In genomic region chrX:78106651-78106986, GRCh38 we compare ENCODE assay signal across 8 cellular contexts. TPM values are rescaled to one million over a fixed set of nuclear protein-coding genes. Genes with fewer than 3 reads are reported as not detected.
DNase-seq lines count a peak whose midpoint lies in the region; ATAC-seq and TF ChIP-seq lines count a peak whose summit lies in the region.

No MANE protein-coding gene starts in this region.

- H3K4me3 ChIP-seq in SK-N-MC (peak overlapping the region; percentile 88), fibroblast of villous mesenchyme (ENCODE audit: low read depth, low read length) (peak overlapping the region; percentile 95)

- H3K36me3 ChIP-seq in SK-N-MC (ENCODE audit: insufficient read depth, low read length): peaks cover 41% of the 10 kb centered on the region

- peak overlapping the region; percentile 90 for H3K27ac Mint-ChIP-seq in activated CD8-positive, alpha-beta memory T cell treated with anti-CD3 and anti-CD28 coated beads, Interleukin-2, amount 10 ng/mL, durations not matched to agents 7 days and 5 days
- H3K27ac Mint-ChIP-seq in stimulated activated naive B cell treated with anti-CD40 and anti-IgM and Interleukin-4, amounts not matched to agents 10 μg/mL and 1 μg/mL and 100 μg/mL, for 72 hours: no peak overlapping the region

- no peaks in the 10 kb centered on the region for H3K27me3 Mint-ChIP-seq in activated CD8-positive, alpha-beta memory T cell treated with anti-CD3 and anti-CD28 coated beads, Interleukin-2, amount 10 ng/mL, durations not matched to agents 7 days and 5 days
- H3K27me3 Mint-ChIP-seq in stimulated activated naive B cell treated with anti-CD40 and anti-IgM and Interleukin-4, amounts not matched to agents 10 μg/mL and 1 μg/mL and 100 μg/mL, for 72 hours: no peaks in the 10 kb centered on the region

- no peak for TF ChIP-seq CTCF in fibroblast of villous mesenchyme (IDR thresholded peaks at IDR 0.05; ENCODE audit: insufficient read depth, low read depth, low read length)

- H3K4me1 Mint-ChIP-seq in activated CD8-positive, alpha-beta memory T cell treated with anti-CD3 and anti-CD28 coated beads, Interleukin-2, amount 10 ng/mL, durations not matched to agents 7 days and 5 days: peaks cover 52% of the 10 kb centered on the region
- H3K4me1 Mint-ChIP-seq in stimulated activated naive B cell treated with anti-CD40 and anti-IgM and Interleukin-4, amounts not matched to agents 10 μg/mL and 1 μg/mL and 100 μg/mL, for 72 hours: peaks cover 8 to 29% of the 10 kb centered on the region in 2 donors

- DNase-seq in activated CD8-positive, alpha-beta memory T cell treated with anti-CD3 and anti-CD28 coated beads, Interleukin-2, amount 10 ng/mL, durations not matched to agents 7 days and 5 days: no peak
- no peak for DNase-seq in activated CD8-positive, alpha-beta memory T cell treated with anti-CD3 and anti-CD28 coated beads, Interleukin-2, amount 50 U/mL, for 48 hours
- DNase-seq in SK-N-MC (ENCODE audit: low read depth, low spot score) (no peak), fibroblast of villous mesenchyme (ENCODE audit: low read depth) (no peak), activated gamma-delta T cell (lab: John Stamatoyannopoulos, UW) (no peak), NCI-H2171 (lab: John Stamatoyannopoulos, UW) (no peak), hepatic stellate cell (ENCODE audit: low spot score) (no peak)
- DNase-seq in stimulated activated naive B cell treated with anti-CD40 and anti-IgM and Interleukin-4, amounts not matched to agents 10 μg/mL and 1 μg/mL and 100 μg/mL, for 72 hours: no peak

- peak overlapping the region; percentile 95 for H3K4me3 Mint-ChIP-seq in activated CD8-positive, alpha-beta memory T cell treated with anti-CD3 and anti-CD28 coated beads, Interleukin-2, amount 10 ng/mL, durations not matched to agents 7 days and 5 days
- peak overlapping the region; percentile 89 to 91 for H3K4me3 Mint-ChIP-seq in stimulated activated naive B cell treated with anti-CD40 and anti-IgM and Interleukin-4, amounts not matched to agents 10 μg/mL and 1 μg/mL and 100 μg/mL, for 72 hours

- H3K36me3 Mint-ChIP-seq in activated CD8-positive, alpha-beta memory T cell treated with anti-CD3 and anti-CD28 coated beads, Interleukin-2, amount 10 ng/mL, durations not matched to agents 7 days and 5 days: peaks cover 58% of the 10 kb centered on the region
- peaks cover 20 to 31% of the 10 kb centered on the region in 2 donors for H3K36me3 Mint-ChIP-seq in stimulated activated naive B cell treated with anti-CD40 and anti-IgM and Interleukin-4, amounts not matched to agents 10 μg/mL and 1 μg/mL and 100 μg/mL, for 72 hours

- peak overlapping the region; percentile 37 for H3K9ac ChIP-seq in SK-N-MC (ENCODE audit: insufficient read length)

- no peak overlapping the region for H3K27ac ChIP-seq in SK-N-MC

- no peaks in the 10 kb centered on the region for H3K9me3 Mint-ChIP-seq in activated CD8-positive, alpha-beta memory T cell treated with anti-CD3 and anti-CD28 coated beads, Interleukin-2, amount 10 ng/mL, durations not matched to agents 7 days and 5 days (ENCODE audit: low read depth)
- H3K9me3 Mint-ChIP-seq in stimulated activated naive B cell treated with anti-CD40 and anti-IgM and Interleukin-4, amounts not matched to agents 10 μg/mL and 1 μg/mL and 100 μg/mL, for 72 hours: peaks cover 0 to 8% of the 10 kb centered on the region in 2 donors

- H3K9me3 ChIP-seq in SK-N-MC (ENCODE audit: low read depth, low read length): no peaks in the 10 kb centered on the region

- no peak for ATAC-seq in activated CD8-positive, alpha-beta memory T cell treated with anti-CD3 and anti-CD28 coated beads, Interleukin-2, amount 10 ng/mL, durations not matched to agents 7 days and 5 days
- no peak for ATAC-seq in stimulated activated naive B cell treated with anti-CD40 and anti-IgM and Interleukin-4, amounts not matched to agents 10 μg/mL and 1 μg/mL and 100 μg/mL, for 72 hours (replicated peaks)

- CTCF ChIA-PET in activated CD8-positive, alpha-beta memory T cell treated with anti-CD3 and anti-CD28 coated beads, Interleukin-2, amount 10 ng/mL, durations not matched to agents 7 days and 5 days (lab: Charles Lee): interaction anchor here (1.3 kb wide), 1 partner anchor 195 kb away, joined by 3 read pairs; no protein-coding TSS in a partner anchor

RNA-seq across cellular contexts. Expression of gene PGK1, which starts 2.6 kb away (rescaled TPM):
- 100 to 1,000 TPM; 782 to 877 TPM for total RNA-seq in activated CD8-positive, alpha-beta memory T cell treated with anti-CD3 and anti-CD28 coated beads, Interleukin-2, amount 10 ng/mL, durations not matched to agents 7 days and 5 days
- 194 and 197 TPM in 2 replicates for total RNA-seq in fibroblast of villous mesenchyme

RNA-seq across cellular contexts. Expression of gene TAF9B, which starts 32.8 kb away (rescaled TPM):
- total RNA-seq in activated CD8-positive, alpha-beta memory T cell treated with anti-CD3 and anti-CD28 coated beads, Interleukin-2, amount 10 ng/mL, durations not matched to agents 7 days and 5 days: 10 to 100 TPM; 10.0 to 18.5 TPM
- total RNA-seq in fibroblast of villous mesenchyme: 30.6 and 41.5 TPM in 2 replicates
